8 cellular contexts compared by ENCODE assay signal in the genomic region with DNA sequence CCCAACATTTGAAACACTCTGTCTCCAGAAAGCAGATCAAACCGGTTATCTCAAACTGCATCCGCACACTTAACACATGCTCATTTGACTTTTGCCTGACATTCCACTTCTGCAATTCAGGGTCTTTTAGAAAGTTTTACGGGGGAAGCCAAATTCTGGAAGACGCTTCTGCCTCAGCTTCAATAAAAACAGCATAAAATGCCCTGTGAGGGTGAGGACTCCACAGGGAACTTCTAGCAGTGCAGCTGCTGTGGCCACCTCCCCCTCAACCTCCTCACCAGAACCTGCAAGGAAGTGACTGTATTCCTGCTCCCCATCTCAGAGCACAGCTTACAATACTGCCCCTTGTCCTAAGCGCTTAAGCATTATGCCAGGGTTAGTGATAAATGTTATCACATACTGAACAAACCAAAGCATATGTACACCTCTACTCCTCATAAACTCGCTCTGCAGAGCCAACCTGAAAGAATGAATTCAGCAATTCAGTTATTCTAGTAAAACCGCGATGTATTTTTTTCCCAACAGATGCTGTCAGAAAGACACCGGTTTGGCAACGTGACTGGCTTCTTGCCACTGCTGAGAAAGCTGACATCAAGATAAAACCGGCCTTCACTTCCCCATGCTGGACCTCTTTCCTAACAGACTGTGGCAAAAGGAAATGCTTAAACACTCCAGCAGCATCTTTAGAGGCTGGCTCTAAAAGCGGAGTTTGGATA. TPM values are rescaled to one million over a fixed set of nuclear protein-coding genes. Genes with fewer than 3 reads are reported as not detected.
DNase-seq lines count a peak whose midpoint lies in the region; ATAC-seq and TF ChIP-seq lines count a peak whose summit lies in the region.

No MANE protein-coding gene starts in this region.

- POLR2A ChIA-PET in CD8-positive, alpha-beta memory T cell (lab: Charles Lee) = no interaction called here
- POLR2A ChIA-PET in CD4-positive, alpha-beta memory T cell (lab: Charles Lee; ENCODE audit: partially characterized antibody) = no interaction called here

- intact Hi-C loops in dorsolateral prefrontal cortex (cut with DNase I) = no loop called here
- intact Hi-C loops in CD4-positive, alpha-beta memory T cell (cut with micrococcal nuclease) = no loop called here

- H3K9me3 Mint-ChIP-seq in CD8-positive, alpha-beta memory T cell = no peaks in the 10 kb centered on the region
- H3K9me3 Mint-ChIP-seq in CD4-positive, alpha-beta memory T cell = no peaks in the 10 kb centered on the region
- no peaks in the 10 kb centered on the region for H3K9me3 Mint-ChIP-seq in activated T-helper 17 cell treated with anti-CD3 and anti-CD28 coated beads, Interleukin-2, amount 50 U/mL, for 72 hours

- TF ChIP-seq CTCF in dorsolateral prefrontal cortex (IDR thresholded peaks at IDR 0.05 in 54 of 56, conservative IDR thresholded peaks at IDR 0.05 in 2 of 56; ENCODE audit: low read depth in 1 of 56, partially characterized antibody in 56 of 56) = no peak

- H3K9me3 ChIP-seq in CD8-positive, alpha-beta memory T cell (ENCODE audit: low read length) = no peaks in the 10 kb centered on the region
- no peaks in the 10 kb centered on the region for H3K9me3 ChIP-seq in CD4-positive, alpha-beta memory T cell (ENCODE audit: control insufficient read depth in 1 of 2, low read length in 2 of 2)

- DNase-seq in AML-193 (lab: John Stamatoyannopoulos, UW) (peak; percentile 96 to 97), NCI-H526 treated with DMSO at 0.1 percent for 48 hours (lab: John Stamatoyannopoulos, UW) (peak; percentile 98), dorsolateral prefrontal cortex (peak in 5 of 10 donors; percentile 17 to 77 (median 45)), middle frontal gyrus (ENCODE audit: extremely low spot score, low spot score) (peak; percentile 29), islet precursor cell (no peak)
- DNase-seq in CD8-positive, alpha-beta memory T cell = no peak
- DNase-seq in CD4-positive, alpha-beta memory T cell = no peak

- no peak for ATAC-seq in activated T-helper 17 cell treated with anti-CD3 and anti-CD28 coated beads, Interleukin-2, amount 50 U/mL, for 72 hours (replicated peaks)

- H3K4me3 Mint-ChIP-seq in CD8-positive, alpha-beta memory T cell = no peak overlapping the region
- no peak overlapping the region for H3K4me3 Mint-ChIP-seq in CD4-positive, alpha-beta memory T cell
- no peak overlapping the region for H3K4me3 Mint-ChIP-seq in activated T-helper 17 cell treated with anti-CD3 and anti-CD28 coated beads, Interleukin-2, amount 50 U/mL, for 72 hours

- H3K4me1 ChIP-seq in CD8-positive, alpha-beta memory T cell (ENCODE audit: insufficient read depth, low read length) = no peaks in the 10 kb centered on the region
- H3K4me1 ChIP-seq in CD4-positive, alpha-beta memory T cell (ENCODE audit: insufficient read depth, low read length) = no peaks in the 10 kb centered on the region

- peak overlapping the region in 37 of 59 donors; percentile 2 to 90 (median 42) for H3K27ac ChIP-seq in dorsolateral prefrontal cortex
- no peak overlapping the region for H3K27ac ChIP-seq in CD8-positive, alpha-beta memory T cell (ENCODE audit: low read depth, low read length)
- H3K27ac ChIP-seq in CD4-positive, alpha-beta memory T cell (ENCODE audit: low read depth, low read length) = no peak overlapping the region

- no peaks in the 10 kb centered on the region for H3K4me1 Mint-ChIP-seq in CD8-positive, alpha-beta memory T cell
- no peaks in the 10 kb centered on the region for H3K4me1 Mint-ChIP-seq in CD4-positive, alpha-beta memory T cell
- H3K4me1 Mint-ChIP-seq in activated T-helper 17 cell treated with anti-CD3 and anti-CD28 coated beads, Interleukin-2, amount 50 U/mL, for 72 hours = peaks cover 4% of the 10 kb centered on the region

- H3K36me3 ChIP-seq in CD8-positive, alpha-beta memory T cell (ENCODE audit: insufficient read depth, low read length) = peaks cover under 1% of the 10 kb centered on the region
- no peaks in the 10 kb centered on the region for H3K36me3 ChIP-seq in CD4-positive, alpha-beta memory T cell (ENCODE audit: insufficient read depth, low read length)

- H3K27ac Mint-ChIP-seq in CD8-positive, alpha-beta memory T cell = no peak overlapping the region
- no peak overlapping the region for H3K27ac Mint-ChIP-seq in CD4-positive, alpha-beta memory T cell
- H3K27ac Mint-ChIP-seq in activated T-helper 17 cell treated with anti-CD3 and anti-CD28 coated beads, Interleukin-2, amount 50 U/mL, for 72 hours = no peak overlapping the region

- H3K27me3 Mint-ChIP-seq in CD8-positive, alpha-beta memory T cell = no peaks in the 10 kb centered on the region
- H3K27me3 Mint-ChIP-seq in CD4-positive, alpha-beta memory T cell = no peaks in the 10 kb centered on the region
- H3K27me3 Mint-ChIP-seq in activated T-helper 17 cell treated with anti-CD3 and anti-CD28 coated beads, Interleukin-2, amount 50 U/mL, for 72 hours = no peaks in the 10 kb centered on the region

- H3K27me3 ChIP-seq in dorsolateral prefrontal cortex = no peaks in the 10 kb centered on the region
- no peaks in the 10 kb centered on the region for H3K27me3 ChIP-seq in CD8-positive, alpha-beta memory T cell (ENCODE audit: insufficient read depth, low read length, poor library complexity, severe bottlenecking)
- no peaks in the 10 kb centered on the region for H3K27me3 ChIP-seq in CD4-positive, alpha-beta memory T cell (ENCODE audit: insufficient read depth, low read length)

- CTCF ChIA-PET in CD8-positive, alpha-beta memory T cell (lab: Charles Lee) = no interaction called here
- CTCF ChIA-PET in CD4-positive, alpha-beta memory T cell (lab: Charles Lee; ENCODE audit: partially characterized antibody) = no interaction called here

- peaks cover 8 to 49% (median 18%) of the 10 kb centered on the region in 3 donors for H3K36me3 Mint-ChIP-seq in CD8-positive, alpha-beta memory T cell
- H3K36me3 Mint-ChIP-seq in CD4-positive, alpha-beta memory T cell = peaks cover 33 to 43% of the 10 kb centered on the region in 2 donors
- H3K36me3 Mint-ChIP-seq in activated T-helper 17 cell treated with anti-CD3 and anti-CD28 coated beads, Interleukin-2, amount 50 U/mL, for 72 hours (ENCODE audit: low read depth) = peaks cover 34% of the 10 kb centered on the region

- H3K4me3 ChIP-seq in dorsolateral prefrontal cortex = peak overlapping the region in 12 of 59 donors; percentile 3 to 33 (median 10)
- H3K4me3 ChIP-seq in CD8-positive, alpha-beta memory T cell (ENCODE audit: low read length) = no peak overlapping the region
- H3K4me3 ChIP-seq in CD4-positive, alpha-beta memory T cell (ENCODE audit: low read length in 2 of 2) = no peak overlapping the region

RNA-seq across cellular contexts. Expression of gene PRDM10, which starts 52.2 kb away (rescaled TPM):
- total RNA-seq in dorsolateral prefrontal cortex = 10 to 100 TPM; 11.0 to 30.1 (median 17.7) TPM
- total RNA-seq in CD8-positive, alpha-beta memory T cell = 10 to 100 TPM; 16.0 to 17.7 TPM
- polyA plus RNA-seq in CD8-positive, alpha-beta memory T cell = 2.8 TPM
- 10 to 100 TPM; 11.5 to 13.0 TPM for total RNA-seq in CD4-positive, alpha-beta memory T cell
- 1 to 10 TPM; 1.3 to 4.2 TPM for polyA plus RNA-seq in CD4-positive, alpha-beta memory T cell
- total RNA-seq in activated T-helper 17 cell treated with anti-CD3 and anti-CD28 coated beads, Interleukin-2, amount 50 U/mL, for 72 hours = 10 to 100 TPM; 12.2 to 16.6 TPM

RNA-seq across cellular contexts. Expression of gene NFRKB, which starts 55.1 kb away (rescaled TPM):
- 10 to 100 TPM; 15.4 to 34.0 (median 23.6) TPM for total RNA-seq in dorsolateral prefrontal cortex
- 10 to 100 TPM; 37.5 to 37.8 TPM for total RNA-seq in CD8-positive, alpha-beta memory T cell
- 20.3 TPM for polyA plus RNA-seq in CD8-positive, alpha-beta memory T cell
- total RNA-seq in CD4-positive, alpha-beta memory T cell = 10 to 100 TPM; 91.9 to 94.9 TPM
- 10 to 100 TPM; 18.1 to 34.5 TPM for polyA plus RNA-seq in CD4-positive, alpha-beta memory T cell
- total RNA-seq in activated T-helper 17 cell treated with anti-CD3 and anti-CD28 coated beads, Interleukin-2, amount 50 U/mL, for 72 hours = 10 to 100 TPM; 41.8 to 44.0 TPM

Comparison
In these comparisons a context has a peak if more than half of its experiments do, and no peak if none do; other contexts are left out.
1. DNase-seq: peak in AML-193 (2 of 2), NCI-H526 treated with DMSO at 0.1 percent for 48 hours (single experiment) and middle frontal gyrus (single experiment); none in islet precursor cell (single experiment), CD8-positive, alpha-beta memory T cell (0 of 5) and CD4-positive, alpha-beta memory T cell (0 of 5).
2. H3K27ac ChIP-seq: peak in dorsolateral prefrontal cortex (37 of 59); none in CD8-positive, alpha-beta memory T cell (single experiment) and CD4-positive, alpha-beta memory T cell (single experiment).